1 cellular context compared by ENCODE assay signal in genomic region chr17:42101513-42102292, GRCh38.
TF ChIP-seq lines count a peak whose summit lies in the region.

No MANE protein-coding gene starts in this region.

TF ChIP-seq in HepG2, 621 proteins besides CTCF, POLR2A, EP300 and RAD21 (continued from another document and continues in another):
- no peak for TF ChIP-seq PRDM10 (CRISPR knock-in tag; IDR thresholded peaks at IDR 0.05; ENCODE audit: low read depth)
- TF ChIP-seq FOXO1 (CRISPR knock-in tag; IDR thresholded peaks at IDR 0.05), result no peak; the same call in 1 of the 2 replicates
- 0 out of 2 replicates have a peak, but pooled peaks have one; percentile 30 for TF ChIP-seq MEIS1 (CRISPR knock-in tag; IDR thresholded peaks at IDR 0.05; ENCODE audit: borderline replicate concordance)
- TF ChIP-seq ZNF33A (CRISPR knock-in tag; IDR thresholded peaks at IDR 0.05; ENCODE audit: borderline replicate concordance), result no peak
- no peak for TF ChIP-seq ZNF3 (CRISPR knock-in tag; IDR thresholded peaks at IDR 0.05)
- peak; percentile 64; the same call in 1 of the 2 replicates for TF ChIP-seq ZBTB26 (CRISPR knock-in tag; IDR thresholded peaks at IDR 0.05; ENCODE audit: borderline replicate concordance)
- peak; percentile 47; the same call in 1 of the 2 replicates for TF ChIP-seq ELF1 (CRISPR knock-in tag; IDR thresholded peaks at IDR 0.05)
- TF ChIP-seq ZNF142 (CRISPR knock-in tag; IDR thresholded peaks at IDR 0.05), result no peak
- TF ChIP-seq ARHGAP35 (CRISPR knock-in tag; IDR thresholded peaks at IDR 0.05; ENCODE audit: borderline replicate concordance), result 0 out of 2 replicates have a peak, but pooled peaks have one; percentile 78
- 0 out of 2 replicates have a peak, but pooled peaks have one; percentile 45 for TF ChIP-seq ZBTB25 (CRISPR knock-in tag; IDR thresholded peaks at IDR 0.05)
- TF ChIP-seq CBFB (CRISPR knock-in tag; IDR thresholded peaks at IDR 0.05), result peak; percentile 51; the same call in 1 of the 2 replicates
- TF ChIP-seq LRRFIP1 (CRISPR knock-in tag; conservative IDR thresholded peaks at IDR 0.05), result no peak
- peak; percentile 55; the same call in 1 of the 2 replicates for TF ChIP-seq ZSCAN21 (CRISPR knock-in tag; IDR thresholded peaks at IDR 0.05; ENCODE audit: borderline replicate concordance)
- peak; percentile 57 for TF ChIP-seq GATAD2A (CRISPR knock-in tag; IDR thresholded peaks at IDR 0.05)
- 0 out of 2 replicates have a peak, but pooled peaks have one; percentile 55 for TF ChIP-seq KLF9 (CRISPR knock-in tag; IDR thresholded peaks at IDR 0.05; ENCODE audit: low read depth)
- no peak for TF ChIP-seq MYPOP (CRISPR knock-in tag; IDR thresholded peaks at IDR 0.05)
- 0 out of 2 replicates have a peak, but pooled peaks have one; percentile 30 for TF ChIP-seq KDM3A (CRISPR knock-in tag; IDR thresholded peaks at IDR 0.05; ENCODE audit: low read depth)
- no peak for TF ChIP-seq AFF4 (CRISPR knock-in tag; IDR thresholded peaks at IDR 0.05)
- TF ChIP-seq LCORL (IDR thresholded peaks at IDR 0.05), result no peak
- TF ChIP-seq LCORL (CRISPR knock-in tag; IDR thresholded peaks at IDR 0.05), result 0 out of 2 replicates have a peak, but pooled peaks have one; percentile 49
- TF ChIP-seq ZNF891 (CRISPR knock-in tag; IDR thresholded peaks at IDR 0.05), result peak; percentile 61
- no peak for TF ChIP-seq SP1 (IDR thresholded peaks at IDR 0.05)
- TF ChIP-seq SP1 (CRISPR knock-in tag; IDR thresholded peaks at IDR 0.05), result peak; percentile 47; the same call in 1 of the 2 replicates
- TF ChIP-seq ZHX2 (IDR thresholded peaks at IDR 0.05; ENCODE audit: low read depth), result no peak
- no peak for TF ChIP-seq ZHX2 (CRISPR knock-in tag; IDR thresholded peaks at IDR 0.05; ENCODE audit: borderline replicate concordance)
- TF ChIP-seq GABPB1 (CRISPR knock-in tag; IDR thresholded peaks at IDR 0.05), result peak; percentile 50
- no peak for TF ChIP-seq HMGA1 (CRISPR knock-in tag; conservative IDR thresholded peaks at IDR 0.05)
